8 cellular contexts compared by ENCODE assay signal in genomic region chr1:35641233-35641866, GRCh38. TPM values are rescaled to one million over a fixed set of nuclear protein-coding genes. Genes with fewer than 3 reads are reported as not detected.
A peak's percentile ranks its signal among the peaks of the same experiment; 100 is the strongest.
DNase-seq lines count a peak whose midpoint lies in the region; ATAC-seq, FAIRE-seq and TF ChIP-seq lines count a peak whose summit lies in the region.

Gene PSMB2 (minus strand): TSS chr1:35641526. CDS start chr1:35641432, 94 bp downstream.

- H3K9me3 ChIP-seq in iPS-20b (ENCODE audit: insufficient read depth, low read depth, low read length) (no peaks in the 10 kb centered on the region), skeletal muscle tissue (ENCODE audit: control insufficient read depth in 3 of 3, low read length in 3 of 3) (no peaks in the 10 kb centered on the region)

- H3K9ac ChIP-seq in iPS-20b (ENCODE audit: low read depth, low read length) (peak within 1 kb of the TSS; percentile 98), skeletal muscle tissue (ENCODE audit: low read depth in 1 of 3, low read length in 3 of 3) (peak within 1 kb of the TSS; percentile 93 to 98 (median 98))

- DNase-seq in AG04449 (ENCODE audit: low read depth, low spot score), result peak; percentile 71
- DNase-seq in NCI-H226, result peak; percentile 93
- DNase-seq in WTC11 (ENCODE audit: low spot score), result peak; percentile 98
- peak; percentile 92 for DNase-seq in bronchial epithelial cell (ENCODE audit: low read depth)

- peaks cover 25% of the 10 kb centered on the region for H3K4me1 Mint-ChIP-seq in WTC11

- peaks cover 4% of the 10 kb centered on the region for H3K36me3 Mint-ChIP-seq in WTC11

- no peaks in the 10 kb centered on the region for H3K9me3 Mint-ChIP-seq in WTC11

- H3K27me3 ChIP-seq in bronchial epithelial cell (ENCODE audit: control insufficient read depth, insufficient read depth, low read length) (peaks cover 5% of the 10 kb centered on the region), iPS-20b (ENCODE audit: insufficient read depth, low read length) (peaks cover 19% of the 10 kb centered on the region), skeletal muscle tissue (ENCODE audit: control insufficient read depth in 3 of 3, insufficient read depth in 3 of 3, low read length in 3 of 3) (no peaks in the 10 kb centered on the region)

- peaks cover 11% of the 10 kb centered on the region for H3K27me3 Mint-ChIP-seq in WTC11 (ENCODE audit: low read depth)

- no peak for TF ChIP-seq CTCF in AG04449 (IDR thresholded peaks at IDR 0.05; ENCODE audit: insufficient read depth, low read length, missing control alignments)
- no peak for TF ChIP-seq CTCF in WTC11 (IDR thresholded peaks at IDR 0.05)
- TF ChIP-seq CTCF in bronchial epithelial cell (IDR thresholded peaks at IDR 0.05; ENCODE audit: insufficient read depth, low read length, severe bottlenecking), result no peak

- POLR2A ChIA-PET in AG04449 (lab: Yijun Ruan, JAX), result no interaction called here
- POLR2A ChIA-PET in WTC11 (lab: Charles Lee), result interaction anchor here (0.7 kb wide), 1 partner anchor 55 kb away, joined by 9 read pairs; no protein-coding TSS in a partner anchor

- peak within 1 kb of the TSS; percentile 100 for H3K4me3 Mint-ChIP-seq in WTC11

- CTCF ChIA-PET in AG04449 (lab: Yijun Ruan, JAX), result no interaction called here
- CTCF ChIA-PET in WTC11 (lab: Charles Lee), result interaction anchor here (1.3 kb wide), 1 partner anchor 74 kb away, joined by 9 read pairs; no protein-coding TSS in a partner anchor

- H3K4me1 ChIP-seq in iPS-20b (ENCODE audit: insufficient read depth, low read length) (peaks cover 6% of the 10 kb centered on the region), skeletal muscle tissue (ENCODE audit: control insufficient read depth in 3 of 3, insufficient read depth in 3 of 3, low read length in 3 of 3) (peaks cover 8 to 35% (median 10%) of the 10 kb centered on the region in 3 donors)

- FAIRE-seq in bronchial epithelial cell (lab: Jason Lieb, UNC), result no peak

- peak; percentile 83 for ATAC-seq in GM18907 (IDR thresholded peaks at IDR 0.05; ENCODE audit: unreplicated experiment)
- ATAC-seq in HG03159 (IDR thresholded peaks at IDR 0.05; ENCODE audit: unreplicated experiment), result peak; percentile 70
- peak; percentile 91 for ATAC-seq in WTC11

- H3K4me3 ChIP-seq in AG04449 (ENCODE audit: low read depth, low read length) (peak within 1 kb of the TSS; percentile 91), bronchial epithelial cell (ENCODE audit: low read depth, low read length) (peak within 1 kb of the TSS; percentile 91), iPS-20b (ENCODE audit: low read length) (peak within 1 kb of the TSS; percentile 99), skeletal muscle tissue (ENCODE audit: low read length in 3 of 3) (peak within 1 kb of the TSS; percentile 91 to 99 (median 94))

- peak within 1 kb of the TSS; percentile 100 for H3K27ac Mint-ChIP-seq in WTC11

- H3K36me3 ChIP-seq in bronchial epithelial cell (ENCODE audit: control insufficient read depth, insufficient read depth, low read length) (no peaks in the 10 kb centered on the region), iPS-20b (ENCODE audit: insufficient read depth, low read depth, low read length) (peaks cover 11% of the 10 kb centered on the region; the same call in 1 of the 2 replicates), skeletal muscle tissue (ENCODE audit: control insufficient read depth in 3 of 3, insufficient read depth in 3 of 3, low read length in 3 of 3) (peaks cover 0 to 2% (median 0%) of the 10 kb centered on the region in 3 donors)

- H3K27ac ChIP-seq in iPS-20b (ENCODE audit: low read length), result peak within 1 kb of the TSS; percentile 59
- H3K27ac ChIP-seq in skeletal muscle tissue (ENCODE audit: low read depth, low read length), result peak within 1 kb of the TSS; percentile 92

TF ChIP-seq in WTC11, 78 proteins besides CTCF, POLR2A, EP300 and RAD21 (continues in another document):
- no peak for TF ChIP-seq RELA (CRISPR knock-in tag; IDR thresholded peaks at IDR 0.05; ENCODE audit: borderline replicate concordance)
- peak; percentile 98 for TF ChIP-seq CREM (CRISPR knock-in tag; IDR thresholded peaks at IDR 0.05)
- TF ChIP-seq JAZF1 (CRISPR knock-in tag; IDR thresholded peaks at IDR 0.05), result no peak
- TF ChIP-seq, protein P1, sequence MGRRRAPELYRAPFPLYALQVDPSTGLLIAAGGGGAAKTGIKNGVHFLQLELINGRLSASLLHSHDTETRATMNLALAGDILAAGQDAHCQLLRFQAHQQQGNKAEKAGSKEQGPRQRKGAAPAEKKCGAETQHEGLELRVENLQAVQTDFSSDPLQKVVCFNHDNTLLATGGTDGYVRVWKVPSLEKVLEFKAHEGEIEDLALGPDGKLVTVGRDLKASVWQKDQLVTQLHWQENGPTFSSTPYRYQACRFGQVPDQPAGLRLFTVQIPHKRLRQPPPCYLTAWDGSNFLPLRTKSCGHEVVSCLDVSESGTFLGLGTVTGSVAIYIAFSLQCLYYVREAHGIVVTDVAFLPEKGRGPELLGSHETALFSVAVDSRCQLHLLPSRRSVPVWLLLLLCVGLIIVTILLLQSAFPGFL (CRISPR knock-in tag; IDR thresholded peaks at IDR 0.05; ENCODE audit: borderline replicate concordance), result no peak
- no peak for TF ChIP-seq GABPB1 (CRISPR knock-in tag; IDR thresholded peaks at IDR 0.05)
- TF ChIP-seq GTF2I (CRISPR knock-in tag; conservative IDR thresholded peaks at IDR 0.05), result no peak
- TF ChIP-seq SOX15 (CRISPR knock-in tag; IDR thresholded peaks at IDR 0.05), result no peak
- peak; percentile 87 for TF ChIP-seq E2F5 (CRISPR knock-in tag; IDR thresholded peaks at IDR 0.05)
- TF ChIP-seq MXD4 (CRISPR knock-in tag; IDR thresholded peaks at IDR 0.05; ENCODE audit: borderline replicate concordance), result no peak
- no peak for TF ChIP-seq OVOL2 (CRISPR knock-in tag; IDR thresholded peaks at IDR 0.05; ENCODE audit: borderline replicate concordance)
- TF ChIP-seq MYBL2 (CRISPR knock-in tag; IDR thresholded peaks at IDR 0.05), result peak; percentile 94
- TF ChIP-seq ZMAT4 (CRISPR knock-in tag; IDR thresholded peaks at IDR 0.05), result no peak
- TF ChIP-seq ZBTB21 (CRISPR knock-in tag; IDR thresholded peaks at IDR 0.05; ENCODE audit: borderline replicate concordance), result no peak
- TF ChIP-seq, protein P2, sequence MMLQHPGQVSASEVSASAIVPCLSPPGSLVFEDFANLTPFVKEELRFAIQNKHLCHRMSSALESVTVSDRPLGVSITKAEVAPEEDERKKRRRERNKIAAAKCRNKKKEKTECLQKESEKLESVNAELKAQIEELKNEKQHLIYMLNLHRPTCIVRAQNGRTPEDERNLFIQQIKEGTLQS (CRISPR knock-in tag; conservative IDR thresholded peaks at IDR 0.05), result no peak
- 0 out of 2 replicates have a peak, but pooled peaks have one; percentile 66 for TF ChIP-seq ZNF219 (CRISPR knock-in tag; IDR thresholded peaks at IDR 0.05; ENCODE audit: borderline replicate concordance)
- TF ChIP-seq, protein P3, sequence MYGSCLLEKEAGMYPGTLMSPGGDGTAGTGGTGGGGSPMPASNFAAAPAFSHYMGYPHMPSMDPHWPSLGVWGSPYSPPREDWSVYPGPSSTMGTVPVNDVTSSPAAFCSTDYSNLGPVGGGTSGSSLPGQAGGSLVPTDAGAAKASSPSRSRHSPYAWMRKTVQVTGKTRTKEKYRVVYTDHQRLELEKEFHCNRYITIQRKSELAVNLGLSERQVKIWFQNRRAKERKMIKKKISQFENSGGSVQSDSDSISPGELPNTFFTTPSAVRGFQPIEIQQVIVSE (CRISPR knock-in tag; IDR thresholded peaks at IDR 0.05; ENCODE audit: borderline replicate concordance), result no peak
- TF ChIP-seq, protein P4, sequence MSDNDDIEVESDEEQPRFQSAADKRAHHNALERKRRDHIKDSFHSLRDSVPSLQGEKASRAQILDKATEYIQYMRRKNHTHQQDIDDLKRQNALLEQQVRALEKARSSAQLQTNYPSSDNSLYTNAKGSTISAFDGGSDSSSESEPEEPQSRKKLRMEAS (CRISPR knock-in tag; IDR thresholded peaks at IDR 0.05), result peak; percentile 91
- TF ChIP-seq ZNF281 (CRISPR knock-in tag; IDR thresholded peaks at IDR 0.05), result no peak
- TF ChIP-seq FOXP1 (CRISPR knock-in tag; IDR thresholded peaks at IDR 0.05; ENCODE audit: borderline replicate concordance), result peak; percentile 86; the same call in 1 of the 2 replicates

RNA-seq across cellular contexts. Expression of gene PSMB2, which starts in this region (rescaled TPM):
- total RNA-seq in WTC11 (2021), result 76.7 to 81.7 TPM (median 80.6 TPM) in 3 replicates
- total RNA-seq in bronchial epithelial cell, result 12.4 and 13.6 TPM in 2 replicates
- total RNA-seq in skeletal muscle tissue, result 11.5 TPM

Comparison
In these comparisons a context has a peak if more than half of its experiments do, and no peak if none do; other contexts are left out.
1. Peak in every context shown above with its lines: DNase-seq, ATAC-seq, H3K4me3 ChIP-seq and H3K27ac ChIP-seq.